Comparison of ENCODE assay signal across 18 cellular contexts in the genomic region with DNA sequence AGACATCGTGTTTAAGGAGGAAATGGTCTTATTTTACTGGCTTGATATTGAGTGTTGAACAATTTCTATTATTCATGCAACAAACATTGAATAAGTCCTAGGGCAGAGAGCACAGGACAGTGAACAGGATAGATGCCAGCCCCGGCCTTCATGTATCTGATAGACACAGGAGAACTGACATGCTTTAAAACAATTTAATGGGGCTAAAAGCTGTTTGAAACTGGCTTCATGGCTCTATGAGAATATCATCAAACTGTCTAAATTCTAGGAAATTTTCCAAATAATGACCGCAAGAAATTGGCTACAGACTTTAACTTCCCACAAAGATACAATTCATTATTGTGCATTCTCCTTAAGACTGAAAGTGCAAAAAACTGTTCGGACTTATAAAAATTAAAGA.
DNase-seq lines count a peak whose midpoint lies in the region; ATAC-seq, FAIRE-seq and TF ChIP-seq lines count a peak whose summit lies in the region.
"Had no signal": no experiment of that assay in that cellular context is flagged by ENCODE, and none has a peak within 500 bp of the region (broad histone marks: within the 10 kb centered on the region; RNA-seq: fewer than 3 reads in every experiment).

No MANE protein-coding gene starts in this region.

- H3K9me3 ChIP-seq in keratinocyte (ENCODE audit: control insufficient read depth, low read depth, low read length): no peaks in the 10 kb centered on the region

- no peaks in the 10 kb centered on the region for H3K79me2 ChIP-seq in keratinocyte (ENCODE audit: control insufficient read depth, insufficient read depth, low read length)

- no peak overlapping the region for H2AFZ ChIP-seq in keratinocyte (ENCODE audit: control insufficient read depth, low read length)
- H2AFZ ChIP-seq: PC-9 had no signal

- no peak overlapping the region for H3K9ac ChIP-seq in keratinocyte (ENCODE audit: control insufficient read depth, extremely low read depth, insufficient read depth, low read length)

- no peaks in the 10 kb centered on the region for H3K36me3 ChIP-seq in keratinocyte (ENCODE audit: control insufficient read depth in 2 of 2, extremely low read depth in 1 of 2, insufficient read depth in 2 of 2, low read length in 2 of 2)

- DNase-seq in Right ventricle myocardium inferior (ENCODE audit: missing footprints) (no peak), cardiac septum (ENCODE audit: low spot score) (no peak), fibroblast of mammary gland (ENCODE audit: low read depth) (peak; percentile 15), keratinocyte (ENCODE audit: low read depth, low spot score) (no peak), DMS114 treated with DMSO at 0.1 percent for 48 hours (lab: John Stamatoyannopoulos, UW; ENCODE audit: unreplicated experiment) (no peak), G401 (ENCODE audit: low spot score) (no peak), NAMALWA (ENCODE audit: low spot score) (no peak)
- DNase-seq: 8988T, C1 segment of cervical spinal cord, GF-D8, NCI-H1048, NCI-H510A treated with DMSO at 0.1 percent for 48 hours, NCI-H82, PC-9 had no signal

- no peaks in the 10 kb centered on the region for H3K27me3 ChIP-seq in keratinocyte (ENCODE audit: control insufficient read depth, extremely low read depth, insufficient read depth, low read length)

- H3K4me2 ChIP-seq in keratinocyte (ENCODE audit: control insufficient read depth, extremely low read depth, insufficient read depth, low read depth, low read length): no peak overlapping the region
- H3K4me2 ChIP-seq: PC-9 had no signal

- no peaks in the 10 kb centered on the region for H3K9me1 ChIP-seq in keratinocyte (ENCODE audit: control insufficient read depth, extremely low read depth, insufficient read depth, low read length)

- peaks cover 14% of the 10 kb centered on the region for H3K4me1 ChIP-seq in keratinocyte (ENCODE audit: control insufficient read depth, extremely low read depth, insufficient read depth, low read length)

- H3K4me3 ChIP-seq in fibroblast of mammary gland (ENCODE audit: control insufficient read depth, low read depth, low read length): no peak overlapping the region
- H3K4me3 ChIP-seq in keratinocyte (ENCODE audit: control insufficient read depth in 2 of 3, extremely low read depth in 1 of 3, insufficient read depth in 2 of 3, low read depth in 1 of 3, low read length in 3 of 3): no peak overlapping the region
- H3K4me3 ChIP-seq: K562, PC-9, SK-N-MC had no signal

- H4K20me1 ChIP-seq in keratinocyte (ENCODE audit: control insufficient read depth, extremely low read depth, insufficient read depth, low read length): no peaks in the 10 kb centered on the region

- H3K27ac ChIP-seq in keratinocyte (ENCODE audit: control insufficient read depth, insufficient read depth, low read length): no peak overlapping the region
- H3K27ac ChIP-seq: PC-9, SK-N-MC had no signal

- intact Hi-C loops in Right ventricle myocardium inferior (cut with DNase I) (no loop called here), cardiac septum (cut with DNase I) (no loop called here)

- dilution Hi-C loops in keratinocyte (cut with MboI; ENCODE audit: extremely low pct_ligation_motif_present, low sequenced_read_pairs): no loop called here

- TF ChIP-seq CTCF in fibroblast of mammary gland (conservative IDR thresholded peaks at IDR 0.05; ENCODE audit: control insufficient read depth, insufficient read depth, low read depth, low read length) (no peak), keratinocyte (optimal IDR thresholded peaks at IDR 0.05 in 1 of 3, IDR thresholded peaks at IDR 0.05 in 1 of 3, conservative IDR thresholded peaks at IDR 0.05 in 1 of 3; ENCODE audit: extremely low read depth in 1 of 3, insufficient read depth in 2 of 3, low read length in 3 of 3) (no peak)

- FAIRE-seq in keratinocyte (lab: Jason Lieb, UNC): peak; percentile 9
- FAIRE-seq: H1 had no signal

- peak; percentile 28 for ATAC-seq in Right ventricle myocardium inferior
- ATAC-seq in HG02623 (IDR thresholded peaks at IDR 0.05; ENCODE audit: unreplicated experiment): no peak
- ATAC-seq: K562 had no signal

- in situ Hi-C loops in G401 (cut with HindIII; ENCODE audit: low sequenced_read_pairs): no loop called here
